Comparison of ENCODE assay signal across 1 cellular context in the genomic region with DNA sequence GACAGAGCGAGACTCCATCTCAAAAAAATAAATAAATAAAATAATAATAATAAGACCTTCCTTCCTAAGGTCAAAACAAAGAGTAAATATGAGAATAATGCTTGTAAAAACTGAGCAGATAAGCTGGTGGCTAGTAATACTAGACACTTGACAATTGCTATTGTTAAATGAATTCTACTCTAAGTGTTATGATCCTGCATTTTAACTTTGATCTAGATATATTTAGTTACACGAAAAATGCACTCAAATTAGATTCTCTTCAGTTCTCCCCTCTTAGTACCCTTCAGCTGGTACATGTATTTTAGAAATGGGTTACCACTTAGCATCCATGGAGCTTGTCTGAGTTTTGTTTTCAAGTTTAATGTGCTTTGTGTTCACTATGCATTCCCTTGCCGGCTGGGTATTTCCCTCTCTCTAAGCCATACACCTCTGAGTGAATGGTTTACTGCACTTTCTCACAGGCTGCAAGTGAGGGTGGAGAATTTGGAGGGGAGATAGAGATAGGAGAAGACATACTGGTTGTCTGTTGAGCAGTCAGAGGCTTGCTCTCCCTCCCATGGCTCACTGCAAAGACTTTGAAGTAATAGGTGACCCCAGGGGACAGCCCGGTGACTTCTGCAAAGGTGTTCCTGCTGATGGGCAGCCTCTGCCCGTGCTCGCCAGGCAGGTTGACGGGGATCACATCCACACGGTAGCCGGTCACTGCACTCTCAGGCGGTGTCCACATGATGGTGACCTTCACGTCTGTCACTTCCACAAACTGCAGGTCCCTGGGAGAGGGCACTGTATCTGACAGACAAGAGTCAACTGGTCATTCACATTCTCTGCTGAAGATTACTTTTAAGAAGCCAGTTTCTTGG.
TF ChIP-seq lines count a peak whose summit lies in the region.

No MANE protein-coding gene starts in this region.

TF ChIP-seq in GM23338, 12 proteins besides CTCF, POLR2A, EP300 and RAD21:
- TF ChIP-seq EZH2 (IDR thresholded peaks at IDR 0.05; ENCODE audit: low read depth, unreplicated experiment) (no peak), JUNB (IDR thresholded peaks at IDR 0.05; ENCODE audit: unreplicated experiment) (no peak), ZNF462 (CRISPR knock-in tag; IDR thresholded peaks at IDR 0.05) (no peak), POLR2AphosphoS5 (IDR thresholded peaks at IDR 0.05; ENCODE audit: low read depth) (no peak), CREB1 (CRISPR knock-in tag; IDR thresholded peaks at IDR 0.05; ENCODE audit: low read depth) (no peak), STAT1 (IDR thresholded peaks at IDR 0.05; ENCODE audit: unreplicated experiment) (no peak), ZNF114 (CRISPR knock-in tag; IDR thresholded peaks at IDR 0.05) (no peak), NANOG (IDR thresholded peaks at IDR 0.05; ENCODE audit: borderline replicate concordance) (no peak), ZNF331 (CRISPR knock-in tag; IDR thresholded peaks at IDR 0.05; ENCODE audit: low read depth) (no peak), EZH2phosphoT487 (IDR thresholded peaks at IDR 0.05; ENCODE audit: unreplicated experiment) (no peak), ETS1 (IDR thresholded peaks at IDR 0.05) (no peak)
- TF ChIP-seq, protein P1, sequence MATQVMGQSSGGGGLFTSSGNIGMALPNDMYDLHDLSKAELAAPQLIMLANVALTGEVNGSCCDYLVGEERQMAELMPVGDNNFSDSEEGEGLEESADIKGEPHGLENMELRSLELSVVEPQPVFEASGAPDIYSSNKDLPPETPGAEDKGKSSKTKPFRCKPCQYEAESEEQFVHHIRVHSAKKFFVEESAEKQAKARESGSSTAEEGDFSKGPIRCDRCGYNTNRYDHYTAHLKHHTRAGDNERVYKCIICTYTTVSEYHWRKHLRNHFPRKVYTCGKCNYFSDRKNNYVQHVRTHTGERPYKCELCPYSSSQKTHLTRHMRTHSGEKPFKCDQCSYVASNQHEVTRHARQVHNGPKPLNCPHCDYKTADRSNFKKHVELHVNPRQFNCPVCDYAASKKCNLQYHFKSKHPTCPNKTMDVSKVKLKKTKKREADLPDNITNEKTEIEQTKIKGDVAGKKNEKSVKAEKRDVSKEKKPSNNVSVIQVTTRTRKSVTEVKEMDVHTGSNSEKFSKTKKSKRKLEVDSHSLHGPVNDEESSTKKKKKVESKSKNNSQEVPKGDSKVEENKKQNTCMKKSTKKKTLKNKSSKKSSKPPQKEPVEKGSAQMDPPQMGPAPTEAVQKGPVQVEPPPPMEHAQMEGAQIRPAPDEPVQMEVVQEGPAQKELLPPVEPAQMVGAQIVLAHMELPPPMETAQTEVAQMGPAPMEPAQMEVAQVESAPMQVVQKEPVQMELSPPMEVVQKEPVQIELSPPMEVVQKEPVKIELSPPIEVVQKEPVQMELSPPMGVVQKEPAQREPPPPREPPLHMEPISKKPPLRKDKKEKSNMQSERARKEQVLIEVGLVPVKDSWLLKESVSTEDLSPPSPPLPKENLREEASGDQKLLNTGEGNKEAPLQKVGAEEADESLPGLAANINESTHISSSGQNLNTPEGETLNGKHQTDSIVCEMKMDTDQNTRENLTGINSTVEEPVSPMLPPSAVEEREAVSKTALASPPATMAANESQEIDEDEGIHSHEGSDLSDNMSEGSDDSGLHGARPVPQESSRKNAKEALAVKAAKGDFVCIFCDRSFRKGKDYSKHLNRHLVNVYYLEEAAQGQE (IDR thresholded peaks at IDR 0.05; ENCODE audit: unreplicated experiment): no peak
